8 cellular contexts compared by ENCODE assay signal in genomic region chr6:5084787-5085637, GRCh38. TPM values are rescaled to one million over a fixed set of nuclear protein-coding genes. Genes with fewer than 3 reads are reported as not detected.
DNase-seq lines count a peak whose midpoint lies in the region; ATAC-seq and TF ChIP-seq lines count a peak whose summit lies in the region.

Gene PPP1R3G, plus strand, starts transcription at chr6:5085341. Its CDS starts 145 bp downstream, at chr6:5085486.

- POLR2A ChIA-PET in SK-N-SH (lab: Yijun Ruan, JAX) = no interaction called here

- H3K4me2 ChIP-seq in SK-N-SH = peak within 1 kb of the TSS; percentile 92

- no peaks in the 10 kb centered on the region for H3K9me2 ChIP-seq in SK-N-SH

- DNase-seq in ACHN (peak; percentile 66), SK-N-SH (peak; percentile 60), SHP77 (lab: John Stamatoyannopoulos, UW) (no peak)

- CTCF ChIA-PET in SK-N-SH (lab: Yijun Ruan, JAX) = no interaction called here

- H2AFZ ChIP-seq in SK-N-SH (ENCODE audit: low read depth) = peak within 1 kb of the TSS; percentile 83; the same call in 1 of the 2 replicates

- peaks cover 0 to 8% of the 10 kb centered on the region in 2 experiments; a peak in 1 of 4 replicates for H3K4me1 ChIP-seq in SK-N-SH (ENCODE audit: control insufficient read depth in 1 of 2, insufficient read depth in 2 of 2, low read depth in 1 of 2, low read length in 1 of 2)
- peaks cover 0 to 8% of the 10 kb centered on the region in 2 donors for H3K4me1 ChIP-seq in mucosa of rectum (ENCODE audit: control insufficient read depth in 2 of 2, insufficient read depth in 2 of 2, low read length in 2 of 2)

- H3K36me3 ChIP-seq in SK-N-SH (replicated peaks in 1 of 2; ENCODE audit: control insufficient read depth in 1 of 2, insufficient read depth in 2 of 2, low read length in 1 of 2) = no peaks in the 10 kb centered on the region
- H3K36me3 ChIP-seq in mucosa of rectum (ENCODE audit: control insufficient read depth in 2 of 2, insufficient read depth in 2 of 2, low read length in 2 of 2) = no peaks in the 10 kb centered on the region

- no peak for TF ChIP-seq EP300 in SK-N-SH (IDR thresholded peaks at IDR 0.05; ENCODE audit: borderline replicate concordance in 1 of 2, low read depth in 1 of 2, low read length in 1 of 2)

- H3K79me2 ChIP-seq in SK-N-SH (ENCODE audit: insufficient read depth) = no peaks in the 10 kb centered on the region

- ATAC-seq in GM18502 (IDR thresholded peaks at IDR 0.05; ENCODE audit: poor library complexity, unreplicated experiment) (peak; percentile 62), HG03175 (IDR thresholded peaks at IDR 0.05; ENCODE audit: unreplicated experiment) (peak; percentile 55), esophagus mucosa (peak; percentile 28), GM19324 (IDR thresholded peaks at IDR 0.05; ENCODE audit: low FRiP score, unreplicated experiment) (no peak)

- no peak for TF ChIP-seq CTCF in SK-N-SH (IDR thresholded peaks at IDR 0.05)

- no peaks in the 10 kb centered on the region for H4K20me1 ChIP-seq in SK-N-SH (ENCODE audit: insufficient read depth)

- 2% methylated on average over 9 of the region's 81 CpGs for WGBS in SK-N-SH (ENCODE audit: low lambda C conversion rate)

- H3K4me3 ChIP-seq in SK-N-SH (ENCODE audit: low read depth in 2 of 2, low read length in 1 of 2) (peak within 1 kb of the TSS; percentile 52 to 69), mucosa of rectum (ENCODE audit: low read length in 2 of 2) (peak within 1 kb of the TSS; percentile 74 to 76)

- H3K9me3 ChIP-seq in SK-N-SH = no peaks in the 10 kb centered on the region
- H3K9me3 ChIP-seq in mucosa of rectum (ENCODE audit: control insufficient read depth in 2 of 2, low read length in 2 of 2) = no peaks in the 10 kb centered on the region

- H3K27me3 ChIP-seq in SK-N-SH (ENCODE audit: insufficient read depth) (no peaks in the 10 kb centered on the region), mucosa of rectum (ENCODE audit: control insufficient read depth in 2 of 2, insufficient read depth in 2 of 2, low read length in 2 of 2) (no peaks in the 10 kb centered on the region)

- H3K27ac ChIP-seq in SK-N-SH (ENCODE audit: low read depth in 2 of 2, low read length in 1 of 2) = no peak within 1 kb of the TSS
- peak within 1 kb of the TSS; percentile 66 to 68 for H3K27ac ChIP-seq in mucosa of rectum (ENCODE audit: low read depth in 2 of 2, low read length in 2 of 2)

- no peak for TF ChIP-seq RAD21 in SK-N-SH (IDR thresholded peaks at IDR 0.05; ENCODE audit: low read length)

- H3K9ac ChIP-seq in SK-N-SH (peak within 1 kb of the TSS; percentile 39), mucosa of rectum (ENCODE audit: low read depth in 1 of 2, low read length in 2 of 2) (peak within 1 kb of the TSS; percentile 60 to 71)

- in situ Hi-C loops in ACHN (cut with HindIII; ENCODE audit: low pct_ligation_motif_present, low pct_unique_long_range_greater_than_20kb, low sequenced_read_pairs) = no loop called here

- H3F3A ChIP-seq in SK-N-SH (replicated peaks; ENCODE audit: insufficient read depth) = no peaks in the 10 kb centered on the region

TF ChIP-seq in SK-N-SH, 30 proteins besides CTCF, POLR2A, EP300 and RAD21:
- no peak for TF ChIP-seq YY1 (IDR thresholded peaks at IDR 0.05; ENCODE audit: low read depth)
- no peak for TF ChIP-seq GABPA (IDR thresholded peaks at IDR 0.05; ENCODE audit: low read depth)
- TF ChIP-seq TAF1 (IDR thresholded peaks at IDR 0.05; ENCODE audit: borderline replicate concordance, low read depth, low read length) = no peak
- TF ChIP-seq SIN3A (IDR thresholded peaks at IDR 0.05; ENCODE audit: borderline replicate concordance, low read depth, low read length) = no peak
- no peak for TF ChIP-seq FOXM1 (IDR thresholded peaks at IDR 0.05; ENCODE audit: low read depth)
- no peak for TF ChIP-seq ZBTB33 (IDR thresholded peaks at IDR 0.05; ENCODE audit: borderline replicate concordance, low read depth)
- TF ChIP-seq ELF1 (IDR thresholded peaks at IDR 0.05) = no peak
- TF ChIP-seq GATA2 (CRISPR knock-in tag; IDR thresholded peaks at IDR 0.05) = no peak
- no peak for TF ChIP-seq RFX5 (IDR thresholded peaks at IDR 0.05; ENCODE audit: low read length)
- TF ChIP-seq TCF12 (IDR thresholded peaks at IDR 0.05) = no peak
- no peak for TF ChIP-seq MEF2A (IDR thresholded peaks at IDR 0.05; ENCODE audit: borderline replicate concordance, low read depth)
- TF ChIP-seq NRF1 (IDR thresholded peaks at IDR 0.05; ENCODE audit: low read depth, low read length) = no peak
- no peak for TF ChIP-seq CHD2 (IDR thresholded peaks at IDR 0.05; ENCODE audit: low read length, partially characterized antibody)
- TF ChIP-seq JUND (IDR thresholded peaks at IDR 0.05) = no peak
- no peak for TF ChIP-seq FOXJ3 (CRISPR knock-in tag; IDR thresholded peaks at IDR 0.05)

RNA-seq across cellular contexts. Expression of gene PPP1R3G, which starts in this region (rescaled TPM):
- polyA plus RNA-seq in SK-N-SH (2012; rRNA removed) = 0.08 and 0.10 TPM in 2 replicates
- 0.04 and 0.08 TPM in 2 replicates for polyA plus RNA-seq in SK-N-SH (2012; cell fraction: cytosol; rRNA removed)
- 0.09 and 0.12 TPM in 2 replicates for polyA plus RNA-seq in SK-N-SH (2012; cell fraction: nucleus; rRNA removed)
- 2.0 TPM for total RNA-seq in esophagus mucosa

Comparison
In these comparisons a context has a peak if more than half of its experiments do, and no peak if none do; other contexts are left out.
1. Peak in DNase-seq, H3K4me3 ChIP-seq, H3K9ac ChIP-seq and H3K4me2 ChIP-seq in SK-N-SH; RNA of the gene not detected or under 1 TPM.
2. H3K27ac ChIP-seq: peak in mucosa of rectum (2 of 2); none in SK-N-SH (0 of 2).